Comparison of ENCODE assay signal across 8 cellular contexts in the genomic region with DNA sequence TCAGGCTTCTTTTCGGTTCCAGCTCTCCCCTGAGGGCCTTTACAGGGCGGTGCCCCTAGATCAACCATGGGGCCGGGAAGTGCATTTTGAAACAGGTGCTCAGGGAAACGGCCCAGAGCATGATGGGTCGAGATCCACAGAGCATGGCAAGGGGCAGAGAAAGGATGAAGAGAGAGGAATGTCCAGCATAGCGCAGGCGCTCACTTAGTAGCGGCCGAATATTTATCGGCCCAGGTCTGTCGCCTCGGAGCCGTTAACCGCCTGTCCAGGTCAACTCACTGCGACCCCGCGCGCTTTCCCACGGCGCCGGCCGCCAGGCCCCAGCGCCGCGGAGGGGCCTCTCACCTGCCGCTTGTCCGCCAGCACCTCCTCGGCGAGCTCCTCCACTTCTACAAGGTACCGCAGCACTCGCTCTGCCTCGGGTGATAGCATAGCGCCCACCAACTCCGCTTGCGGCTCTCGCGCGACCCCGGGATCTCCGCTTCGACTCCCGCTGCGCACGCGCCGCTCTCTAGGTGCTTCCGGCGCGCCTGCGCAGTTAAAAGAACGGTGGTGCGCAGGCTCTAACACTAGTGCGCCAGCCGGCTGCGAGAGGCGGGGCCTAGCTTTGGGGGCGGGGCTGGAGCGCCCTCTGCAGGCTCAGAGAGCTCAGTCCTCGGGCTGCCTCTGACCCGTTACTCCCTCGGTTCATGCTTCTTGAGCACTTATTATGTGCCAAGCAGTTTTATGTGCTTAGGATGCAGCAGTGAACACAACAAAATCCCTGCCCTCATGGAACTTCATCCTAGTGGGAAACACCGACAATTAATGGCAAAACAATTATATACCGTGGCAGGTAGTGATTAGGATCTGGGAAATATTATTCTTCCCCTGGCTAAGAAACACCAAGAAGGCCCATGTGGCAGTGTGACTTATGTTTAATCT. TPM values are rescaled to one million over a fixed set of nuclear protein-coding genes. Genes with fewer than 3 reads are reported as not detected.
DNase-seq lines count a peak whose midpoint lies in the region; ATAC-seq, FAIRE-seq and TF ChIP-seq lines count a peak whose summit lies in the region.

A gene (minus strand): TSS at position 517 of the 924 bp plus-strand sequence. CDS start 85 bp downstream, at position 432.

- TF ChIP-seq CTCF in WERI-Rb-1 (IDR thresholded peaks at IDR 0.05; ENCODE audit: low read depth, low read length) (peak; percentile 93), bronchial epithelial cell (IDR thresholded peaks at IDR 0.05; ENCODE audit: insufficient read depth, low read length, severe bottlenecking) (peak; percentile 98)

- H3K27ac Mint-ChIP-seq in immature natural killer cell, result peak within 1 kb of the TSS; percentile 87 to 96 (median 93)

- H3K27me3 Mint-ChIP-seq in immature natural killer cell (ENCODE audit: low read depth in 3 of 3), result peaks cover 5 to 17% (median 17%) of the 10 kb centered on the region in 3 donors

- peak; percentile 92 for ATAC-seq in HG03175 (IDR thresholded peaks at IDR 0.05; ENCODE audit: unreplicated experiment)

- H3K4me3 ChIP-seq in WERI-Rb-1 (ENCODE audit: low read depth, low read length) (peak within 1 kb of the TSS; percentile 95), bronchial epithelial cell (ENCODE audit: low read depth, low read length) (peak within 1 kb of the TSS; percentile 72)

- H3K4me1 Mint-ChIP-seq in immature natural killer cell, result peaks cover 28 to 38% of the 10 kb centered on the region in 2 donors

- H3K36me3 ChIP-seq in WERI-Rb-1 (peaks cover 44% of the 10 kb centered on the region), bronchial epithelial cell (ENCODE audit: control insufficient read depth, insufficient read depth, low read length) (peaks cover 12% of the 10 kb centered on the region)

- H3K27me3 ChIP-seq in WERI-Rb-1 (ENCODE audit: insufficient read depth, low read depth, severe bottlenecking) (no peaks in the 10 kb centered on the region), bronchial epithelial cell (ENCODE audit: control insufficient read depth, insufficient read depth, low read length) (peaks cover 2% of the 10 kb centered on the region)

- peaks cover 11 to 19% (median 16%) of the 10 kb centered on the region in 3 donors for H3K36me3 Mint-ChIP-seq in immature natural killer cell

- in situ Hi-C loops in GM18951 (cut with MboI; ENCODE audit: low sequenced_read_pairs, unreplicated experiment), result no loop called here

- FAIRE-seq in bronchial epithelial cell (lab: Jason Lieb, UNC), result no peak

- no peaks in the 10 kb centered on the region for H3K9me3 ChIP-seq in WERI-Rb-1 (ENCODE audit: severe bottlenecking)

- peak within 1 kb of the TSS; percentile 90 for H3K27ac ChIP-seq in WERI-Rb-1

- DNase-seq in AG20443 (ENCODE audit: low spot score) (peak; percentile 99), NCI-H2227 (lab: John Stamatoyannopoulos, UW; ENCODE audit: unreplicated experiment) (peak; percentile 99), WERI-Rb-1 (peak; percentile 95), bronchial epithelial cell (ENCODE audit: low read depth) (peak; percentile 82), immature natural killer cell (peak; percentile 95 to 97 (median 96)), smooth muscle cell of the brain vasculature (ENCODE audit: low read depth, low spot score) (peak; percentile 90)

- peak; percentile 85 for TF ChIP-seq POLR2A in GM18951 (IDR thresholded peaks at IDR 0.05; ENCODE audit: extremely low read depth, insufficient read depth, insufficient read length)

- H3K9me3 Mint-ChIP-seq in immature natural killer cell, result no peaks in the 10 kb centered on the region

- peak within 1 kb of the TSS; percentile 90 to 99 (median 97) for H3K4me3 Mint-ChIP-seq in immature natural killer cell

RNA-seq across cellular contexts. Expression of the gene that starts here (rescaled TPM):
- total RNA-seq in bronchial epithelial cell, result 6.3 and 6.8 TPM in 2 replicates
- polyA plus RNA-seq in immature natural killer cell, result 10 to 100 TPM; 11.9 to 26.0 (median 18.6) TPM

Comparison
In these comparisons a context has a peak if more than half of its experiments do, and no peak if none do; other contexts are left out.
1. Peak in every context shown above with its lines: DNase-seq, ATAC-seq, H3K4me3 ChIP-seq and H3K27ac ChIP-seq.